In the genomic region with DNA sequence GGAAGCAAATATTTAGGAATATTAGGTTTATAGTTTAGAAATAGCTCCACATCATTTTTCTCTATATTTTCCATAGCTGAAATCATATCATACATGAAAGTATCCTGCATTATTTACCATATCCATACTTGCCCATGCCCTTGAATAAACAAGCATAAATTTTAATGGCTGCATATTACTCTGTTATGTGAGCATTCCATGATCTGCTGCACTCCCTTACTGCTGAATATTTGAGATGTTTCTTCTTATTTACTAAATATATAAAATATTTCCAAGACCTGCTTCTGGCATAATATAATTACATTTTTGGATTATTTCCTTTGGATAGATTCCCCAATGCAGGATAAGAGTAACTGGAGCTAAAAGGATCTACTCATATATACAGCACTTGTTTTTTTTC, we compare ENCODE assay signal across 29 cellular contexts.
"Had no signal": no experiment of that assay in that cellular context is flagged by ENCODE, and none has a peak within 500 bp of the region (broad histone marks: within the 10 kb centered on the region; RNA-seq: fewer than 3 reads in every experiment).

No MANE protein-coding gene starts in this region.

- H3K4me3 Mint-ChIP-seq: activated CD4-positive, alpha-beta memory T cell treated with anti-CD3 and anti-CD28 coated beads, Interleukin-2, amount 10 ng/mL, durations not matched to agents 7 days and 5 days; activated CD8-positive, alpha-beta memory T cell treated with anti-CD3 and anti-CD28 coated beads, Interleukin-2, amount 10 ng/mL, durations not matched to agents 7 days and 5 days; activated naive CD4-positive, alpha-beta T cell treated with anti-CD3 and anti-CD28 coated beads, Interleukin-2, amount 10 ng/mL, durations not matched to agents 7 days and 5 days; activated naive CD8-positive, alpha-beta T cell; activated naive CD8-positive, alpha-beta T cell treated with anti-CD3 and anti-CD28 coated beads, Interleukin-2, amount 50 U/mL, for 24 hours had no signal

- H3K27ac Mint-ChIP-seq: activated CD4-positive, alpha-beta memory T cell treated with anti-CD3 and anti-CD28 coated beads, Interleukin-2, amount 10 ng/mL, durations not matched to agents 7 days and 5 days; activated CD8-positive, alpha-beta memory T cell treated with anti-CD3 and anti-CD28 coated beads, Interleukin-2, amount 10 ng/mL, durations not matched to agents 7 days and 5 days; activated naive CD4-positive, alpha-beta T cell treated with anti-CD3 and anti-CD28 coated beads, Interleukin-2, amount 10 ng/mL, durations not matched to agents 7 days and 5 days; activated naive CD8-positive, alpha-beta T cell; activated naive CD8-positive, alpha-beta T cell treated with anti-CD3 and anti-CD28 coated beads, Interleukin-2, amount 50 U/mL, for 24 hours had no signal

- H3K27ac ChIP-seq: brain microvascular endothelial cell, SJSA1, WERI-Rb-1 had no signal

- H3K27me3 Mint-ChIP-seq: activated CD4-positive, alpha-beta memory T cell treated with anti-CD3 and anti-CD28 coated beads, Interleukin-2, amount 10 ng/mL, durations not matched to agents 7 days and 5 days; activated CD8-positive, alpha-beta memory T cell treated with anti-CD3 and anti-CD28 coated beads, Interleukin-2, amount 10 ng/mL, durations not matched to agents 7 days and 5 days; activated naive CD4-positive, alpha-beta T cell treated with anti-CD3 and anti-CD28 coated beads, Interleukin-2, amount 10 ng/mL, durations not matched to agents 7 days and 5 days; activated naive CD8-positive, alpha-beta T cell; activated naive CD8-positive, alpha-beta T cell treated with anti-CD3 and anti-CD28 coated beads, Interleukin-2, amount 50 U/mL, for 24 hours had no signal

- H3K36me3 ChIP-seq: brain microvascular endothelial cell, SJSA1, WERI-Rb-1 had no signal

- H3K27me3 ChIP-seq: brain microvascular endothelial cell, SJSA1 had no signal

- ATAC-seq: activated CD8-positive, alpha-beta memory T cell treated with anti-CD3 and anti-CD28 coated beads, Interleukin-2, amount 10 ng/mL, durations not matched to agents 7 days and 5 days; activated naive CD8-positive, alpha-beta T cell treated with anti-CD3 and anti-CD28 coated beads, Interleukin-2, amount 50 U/mL, for 24 hours; Panc1 had no signal

- H3K4me1 ChIP-seq: SJSA1 had no signal

- H3K4me3 ChIP-seq: SJSA1 had no signal

- DNase-seq: activated CD4-positive, alpha-beta memory T cell treated with anti-CD3 and anti-CD28 coated beads, Interleukin-2, amount 10 ng/mL, durations not matched to agents 7 days and 5 days; activated CD4-positive, alpha-beta T cell treated with anti-CD3 and anti-CD28 coated beads for 1 hour; activated CD4-positive, alpha-beta T cell treated with anti-CD3 and anti-CD28 coated beads for 48 hours; activated CD4-positive, CD25-positive, alpha-beta regulatory T cell; activated CD8-positive, alpha-beta memory T cell treated with anti-CD3 and anti-CD28 coated beads for 24 hours; activated CD8-positive, alpha-beta memory T cell treated with anti-CD3 and anti-CD28 coated beads, Interleukin-2, amount 10 ng/mL, durations not matched to agents 7 days and 5 days; activated CD8-positive, alpha-beta memory T cell treated with anti-CD3 and anti-CD28 coated beads, Interleukin-2, amount 50 U/mL, for 48 hours; activated effector memory CD4-positive, alpha-beta T cell treated with Interleukin-2 at 50 U/mL for 16 hours; activated naive CD4-positive, alpha-beta T cell treated with anti-CD3 and anti-CD28 coated beads, Interleukin-2, amount 10 ng/mL, durations not matched to agents 7 days and 5 days; activated naive CD8-positive, alpha-beta T cell treated with anti-CD3 and anti-CD28 coated beads, Interleukin-2, amount 50 U/mL, for 24 hours; activated T-cell treated with anti-CD3 and anti-CD28 coated beads, Interleukin-2, amount 50 U/mL, for 48 hours; amniotic stem cell; aorta; brain microvascular endothelial cell; central memory CD4-positive, alpha-beta T cell; NCI-H1092 treated with DMSO at 0.1 percent for 48 hours; NCI-H1417; NCI-H187 treated with DMSO at 0.1 percent for 48 hours; NCI-H2081; NCI-H2227 treated with DMSO at 0.1 percent for 48 hours; NCI-H510A treated with DMSO at 0.1 percent for 48 hours; NCI-H526 treated with DMSO at 0.1 percent for 48 hours; NCI-H82; SHP77; T1000; WERI-Rb-1 had no signal
